ENCODE assay signal across 29 cellular contexts in the genomic region with DNA sequence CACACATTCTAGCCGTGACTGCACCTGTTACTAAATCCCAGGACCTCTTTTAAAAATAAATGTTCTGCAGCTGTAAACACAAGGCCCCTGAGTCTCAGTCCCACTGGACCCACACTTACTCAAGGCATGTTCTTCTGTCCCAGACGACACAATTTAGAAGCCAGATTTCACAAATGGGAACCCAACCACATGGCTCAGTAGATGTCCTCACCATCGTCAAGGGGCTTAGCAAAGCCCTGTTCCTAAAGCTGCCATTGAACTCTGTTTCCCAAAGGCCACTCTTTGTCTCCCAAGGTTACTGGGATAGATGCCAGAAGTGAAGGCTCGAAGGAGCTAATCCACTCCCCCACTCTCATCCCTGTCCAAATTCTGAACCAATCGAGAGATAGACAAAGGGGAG.
"Had no signal": no experiment of that assay in that cellular context is flagged by ENCODE, and none has a peak within 500 bp of the region (broad histone marks: within the 10 kb centered on the region; RNA-seq: fewer than 3 reads in every experiment).

No MANE protein-coding gene starts in this region.

- H3K27ac ChIP-seq: body of pancreas, colonic mucosa, epithelial cell of prostate, gastroesophageal sphincter, WERI-Rb-1 had no signal

- H3K27me3 ChIP-seq: body of pancreas, colonic mucosa, gastroesophageal sphincter had no signal

- H3K9me3 ChIP-seq: body of pancreas, colonic mucosa, gastroesophageal sphincter had no signal

- DNase-seq: activated B cell treated with CpG ODN at 0.5 μM for 24 hours; activated CD4-positive, alpha-beta T cell treated with anti-CD3 and anti-CD28 coated beads for 48 hours; activated CD4-positive, alpha-beta T cell treated with anti-CD3 and anti-CD28 coated beads, Interleukin-2, amount 50 U/mL, for 1 hour; activated CD4-positive, alpha-beta T cell treated with anti-CD3 and anti-CD28 coated beads, Interleukin-2, amount 50 U/mL, for 48 hours; activated CD8-positive, alpha-beta memory T cell treated with anti-CD3 and anti-CD28 coated beads for 24 hours; activated CD8-positive, alpha-beta T cell treated with anti-CD3 and anti-CD28 coated beads for 36 hours; activated effector memory CD4-positive, alpha-beta T cell treated with Interleukin-2 at 50 U/mL for 16 hours; activated gamma-delta T cell treated with Interleukin-2 at 50 U/mL for 16 hours; activated naive CD4-positive, alpha-beta T cell treated with anti-CD3 and anti-CD28 coated beads, Interleukin-2, amount 50 U/mL, for 16 hours; activated naive CD4-positive, alpha-beta T cell treated with Interleukin-2 at 50 U/mL for 16 hours; activated T-cell treated with anti-CD3 and anti-CD28 coated beads, Interleukin-2, amount 50 U/mL, for 4 hours; amniotic stem cell; anterior cingulate cortex; body of pancreas; central memory CD4-positive, alpha-beta T cell; cerebellar nuclear complex; colonic mucosa; effector CD8-positive, alpha-beta T cell; foreskin fibroblast; T-helper 1 cell; T-helper 17 cell; T1000; WERI-Rb-1 had no signal

- FAIRE-seq: endometrium, endothelial cell of umbilical vein had no signal

- H3K4me3 ChIP-seq: body of pancreas, colonic mucosa, gastroesophageal sphincter had no signal

- H3K36me3 ChIP-seq: colonic mucosa, gastroesophageal sphincter, WERI-Rb-1 had no signal

- H3K4me1 ChIP-seq: colonic mucosa, gastroesophageal sphincter had no signal

- ATAC-seq: activated CD4-positive, CD25-positive, alpha-beta regulatory T cell treated with anti-CD3 and anti-CD28 coated beads, Interleukin-2, amount 50 U/mL, for 24 hours; activated CD8-positive, alpha-beta T cell treated with anti-CD3 and anti-CD28 coated beads for 36 hours; activated T-cell treated with anti-CD3 and anti-CD28 coated beads, Interleukin-2, amount 50 U/mL, for 4 hours; activated T-helper 17 cell treated with anti-CD3 and anti-CD28 coated beads, Interleukin-2, amount 50 U/mL, for 72 hours; body of pancreas; gastroesophageal sphincter; T-helper 17 cell had no signal
